18 cellular contexts compared by ENCODE assay signal in the genomic region with DNA sequence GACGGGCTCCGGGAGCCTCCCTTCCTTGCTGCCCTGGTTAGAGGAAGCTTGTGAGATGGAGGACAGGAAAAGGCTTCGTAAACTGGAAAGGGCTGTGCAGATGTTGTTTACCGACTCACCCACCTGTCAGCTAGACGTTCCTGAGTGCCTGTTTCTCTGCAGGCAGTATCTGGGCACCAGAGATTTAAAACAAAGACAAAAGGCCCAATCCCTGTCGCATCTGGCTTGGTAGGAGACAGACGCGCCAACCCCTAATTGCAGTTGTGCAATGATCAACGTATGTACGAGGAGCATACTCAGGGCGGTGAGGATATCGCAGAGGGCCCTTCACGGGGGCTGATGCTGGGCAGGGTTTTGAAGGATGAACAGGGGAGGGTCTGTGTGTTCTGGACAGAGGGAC.
DNase-seq lines count a peak whose midpoint lies in the region; ATAC-seq and TF ChIP-seq lines count a peak whose summit lies in the region.
"Had no signal": no experiment of that assay in that cellular context is flagged by ENCODE, and none has a peak within 500 bp of the region (broad histone marks: within the 10 kb centered on the region; RNA-seq: fewer than 3 reads in every experiment).

No MANE protein-coding gene starts in this region.

- no peaks in the 10 kb centered on the region for H3K9me3 Mint-ChIP-seq in natural killer cell treated with Interleukin-12 subunit alpha and Interleukin-12 subunit beta and Interleukin-15 and Interleukin-18, amount 100 ng/mL, for 72 hours

- no peak overlapping the region for H3K14ac ChIP-seq in neuronal stem cell (ENCODE audit: low read length)

- no peak overlapping the region for H3K4me3 Mint-ChIP-seq in natural killer cell treated with Interleukin-12 subunit alpha and Interleukin-12 subunit beta and Interleukin-15 and Interleukin-18, amount 100 ng/mL, for 72 hours

- H3K27me3 Mint-ChIP-seq in natural killer cell treated with Interleukin-12 subunit alpha and Interleukin-12 subunit beta and Interleukin-15 and Interleukin-18, amount 100 ng/mL, for 72 hours, result no peaks in the 10 kb centered on the region

- DNase-seq in NCI-H2107 treated with DMSO at 0.1 percent for 48 hours (lab: John Stamatoyannopoulos, UW; ENCODE audit: unreplicated experiment) (peak; percentile 55), NCI-H2107 (lab: John Stamatoyannopoulos, UW) (no peak), NCI-H187 treated with DMSO at 0.1 percent for 48 hours (lab: John Stamatoyannopoulos, UW) (peak; percentile 74), RWPE1 (ENCODE audit: low spot score) (no peak), neuronal stem cell (ENCODE audit: low spot score) (no peak)
- DNase-seq in natural killer cell treated with Interleukin-12 subunit alpha and Interleukin-12 subunit beta and Interleukin-15 and Interleukin-18, amount 100 ng/mL, for 72 hours (ENCODE audit: low spot score), result no peak
- DNase-seq: activated CD4-positive, alpha-beta T cell treated with anti-CD3 and anti-CD28 coated beads for 48 hours; activated effector memory CD4-positive, alpha-beta T cell treated with Interleukin-2 at 50 U/mL for 16 hours; H7; heart right ventricle; left lung; stimulated activated CD8-positive, alpha-beta memory T cell treated with anti-CD3 and anti-CD28 coated beads, Interleukin-4, amount 100 ng/mL, for 48 hours had no signal

- H3K27ac Mint-ChIP-seq in natural killer cell treated with Interleukin-12 subunit alpha and Interleukin-12 subunit beta and Interleukin-15 and Interleukin-18, amount 100 ng/mL, for 72 hours, result no peak overlapping the region

- H3K23ac ChIP-seq in neuronal stem cell (ENCODE audit: low read depth, low read length, poor library complexity), result no peak overlapping the region

- no peak overlapping the region for H2BK5ac ChIP-seq in neuronal stem cell (ENCODE audit: low read length)

- no peak overlapping the region for H3K4me2 ChIP-seq in neuronal stem cell (ENCODE audit: insufficient read depth, low read length, poor library complexity, severe bottlenecking)
- H3K4me2 ChIP-seq: A549 had no signal

- no peak overlapping the region for H2BK120ac ChIP-seq in neuronal stem cell (ENCODE audit: low read depth, low read length)

- H3K27ac ChIP-seq in RWPE1, result peak overlapping the region; percentile 25
- no peak overlapping the region for H3K27ac ChIP-seq in neuronal stem cell (replicated peaks; ENCODE audit: low read length)
- H3K27ac ChIP-seq: A549, cardiac muscle cell, left lung, vagina had no signal

- H3K4me1 Mint-ChIP-seq in natural killer cell treated with Interleukin-12 subunit alpha and Interleukin-12 subunit beta and Interleukin-15 and Interleukin-18, amount 100 ng/mL, for 72 hours (ENCODE audit: low read depth in 2 of 2), result peaks cover 33 to 41% of the 10 kb centered on the region in 2 donors

- no peaks in the 10 kb centered on the region for H3K27me3 ChIP-seq in neuronal stem cell (ENCODE audit: control insufficient read depth in 3 of 3, insufficient read depth in 3 of 3, low read depth in 1 of 3, low read length in 3 of 3)
- H3K27me3 ChIP-seq: cardiac muscle cell, heart right ventricle, left lung, vagina had no signal

- peak overlapping the region; percentile 31 for H2AK5ac ChIP-seq in neuronal stem cell (ENCODE audit: low read depth, low read length)

- peaks cover under 1 to 13% of the 10 kb centered on the region in 2 donors for H3K4me1 ChIP-seq in neuronal stem cell (ENCODE audit: control insufficient read depth in 2 of 2, insufficient read depth in 1 of 2, low read depth in 1 of 2, low read length in 2 of 2)

- no peak for ATAC-seq in HG03460 (IDR thresholded peaks at IDR 0.05; ENCODE audit: unreplicated experiment)
- ATAC-seq in natural killer cell treated with Interleukin-12 subunit alpha and Interleukin-12 subunit beta and Interleukin-15 and Interleukin-18, amount 100 ng/mL, for 72 hours, result no peak
- ATAC-seq in HG03342 (IDR thresholded peaks at IDR 0.05; ENCODE audit: unreplicated experiment), result no peak
- ATAC-seq: A549, heart right ventricle, HepG2, left lung had no signal

- TF ChIP-seq CTCF in RWPE1 (conservative IDR thresholded peaks at IDR 0.05; ENCODE audit: low read depth), result no peak

- H4K91ac ChIP-seq in neuronal stem cell (ENCODE audit: low read depth, low read length, poor library complexity), result no peak overlapping the region

- H3K79me1 ChIP-seq in neuronal stem cell (ENCODE audit: low read depth, low read length), result peaks cover 27% of the 10 kb centered on the region

- no peak overlapping the region for H3K4ac ChIP-seq in neuronal stem cell (ENCODE audit: low read length)

- H3K18ac ChIP-seq in neuronal stem cell (ENCODE audit: low read length), result no peak overlapping the region

- H4K8ac ChIP-seq in neuronal stem cell (ENCODE audit: low read depth, low read length), result no peak overlapping the region

- CTCF ChIA-PET in RWPE1 (lab: Yijun Ruan, JAX), result interaction anchor here (1.1 to 1.3 kb wide), 2 partner anchors 16 to 54 kb away, joined by 3 to 4 read pairs; no protein-coding TSS in a partner anchor

- no peak overlapping the region for H2BK15ac ChIP-seq in neuronal stem cell (ENCODE audit: low read length)

- peaks cover 3 to 48% of the 10 kb centered on the region in 2 donors for H3K36me3 ChIP-seq in neuronal stem cell (replicated peaks in 1 of 2; ENCODE audit: control insufficient read depth in 2 of 2, insufficient read depth in 2 of 2, low read length in 2 of 2)
- H3K36me3 ChIP-seq: cardiac muscle cell, heart right ventricle, vagina had no signal

- no peaks in the 10 kb centered on the region for H3K9me3 ChIP-seq in neuronal stem cell (replicated peaks in 1 of 2; ENCODE audit: control insufficient read depth in 2 of 2, insufficient read depth in 1 of 2, low read depth in 1 of 2, low read length in 2 of 2)
- H3K9me3 ChIP-seq: A549, heart right ventricle, left lung, vagina had no signal

- no CpG with 5 or more reads among the region's 13 CpGs for WGBS in neuronal stem cell (ENCODE audit: extremely low coverage in 2 of 2, insufficient read length in 2 of 2, insufficient replicate concordance in 1 of 2), 2 donors

- no peaks in the 10 kb centered on the region for H3K36me3 Mint-ChIP-seq in natural killer cell treated with Interleukin-12 subunit alpha and Interleukin-12 subunit beta and Interleukin-15 and Interleukin-18, amount 100 ng/mL, for 72 hours

- no peak overlapping the region for H3K4me3 ChIP-seq in neuronal stem cell (ENCODE audit: low read length in 2 of 2)
- H3K4me3 ChIP-seq: A549, cardiac muscle cell, heart right ventricle, left lung, vagina had no signal

- H3K9ac ChIP-seq in neuronal stem cell (ENCODE audit: low read depth, low read length, poor library complexity), result no peak overlapping the region

- no peak overlapping the region for H2BK12ac ChIP-seq in neuronal stem cell (ENCODE audit: low read length)

- no peak overlapping the region for H2AFZ ChIP-seq in neuronal stem cell (ENCODE audit: low read length)

- POLR2A ChIA-PET in RWPE1 (lab: Yijun Ruan, JAX; ENCODE audit: low non-redundant PET), result no interaction called here

Comparison
In these comparisons a context has a peak if more than half of its experiments do, and no peak if none do; other contexts are left out.
1. DNase-seq: peak in NCI-H2107 treated with DMSO at 0.1 percent for 48 hours (single experiment) and NCI-H187 treated with DMSO at 0.1 percent for 48 hours (single experiment); none in NCI-H2107 (single experiment), RWPE1 (single experiment), neuronal stem cell (single experiment) and natural killer cell treated with Interleukin-12 subunit alpha and Interleukin-12 subunit beta and Interleukin-15 and Interleukin-18, amount 100 ng/mL, for 72 hours (single experiment).